Comparison of ENCODE assay signal across 8 cellular contexts in genomic region chr19:39498262-39499081, GRCh38. TPM values are rescaled to one million over a fixed set of nuclear protein-coding genes. Genes with fewer than 3 reads are reported as not detected.
A peak's percentile ranks its signal among the peaks of the same experiment; 100 is the strongest.
DNase-seq lines count a peak whose midpoint lies in the region; ATAC-seq and TF ChIP-seq lines count a peak whose summit lies in the region.

DLL3 (plus strand) TSS chr19:39498947; CDS start chr19:39498975, 28 bp downstream.

- intact Hi-C loops in OCI-LY7 (cut with micrococcal nuclease; ENCODE audit: unreplicated experiment): loop anchor here (2.0 kb wide), 1 partner anchor 34 kb away; the partner anchor contains the start of gene EID2B

- H3K4me1 ChIP-seq in OCI-LY7 (ENCODE audit: insufficient read depth, low read length, poor library complexity, severe bottlenecking) (peaks cover 32% of the 10 kb centered on the region), duodenal mucosa (ENCODE audit: control insufficient read depth in 1 of 2, insufficient read depth in 2 of 2, low read length in 2 of 2) (peaks cover 0 to 17% of the 10 kb centered on the region in 2 donors)

- no TSS peak for BruUV-seq in OCI-LY7 (replicated peaks; lab: Mats Ljungman, UMichigan)

- peaks cover 20 to 31% of the 10 kb centered on the region in 2 donors for H3K27me3 ChIP-seq in duodenal mucosa (ENCODE audit: control insufficient read depth in 1 of 2, insufficient read depth in 2 of 2, low read length in 2 of 2)
- H3K27me3 ChIP-seq in MG63: peaks cover 41% of the 10 kb centered on the region

- H3K27ac ChIP-seq in OCI-LY7 (ENCODE audit: low read depth, low read length, poor library complexity, severe bottlenecking) (peak within 1 kb of the TSS; percentile 67), duodenal mucosa (ENCODE audit: low read depth, low read length) (no peak within 1 kb of the TSS)

- peak within 1 kb of the TSS; percentile 5 for H3K4me3 ChIP-seq in AG09309 (ENCODE audit: control insufficient read depth, low read depth, low read length)
- H3K4me3 ChIP-seq in OCI-LY7 (ENCODE audit: low read depth, low read length, poor library complexity, severe bottlenecking): peak within 1 kb of the TSS; percentile 69
- peak within 1 kb of the TSS; percentile 25 to 30 for H3K4me3 ChIP-seq in duodenal mucosa (ENCODE audit: low read depth in 1 of 2, low read length in 2 of 2)
- H3K4me3 ChIP-seq in retinal pigment epithelial cell (ENCODE audit: low read length): peak within 1 kb of the TSS; percentile 20
- no peak within 1 kb of the TSS for H3K4me3 ChIP-seq in MG63

- DNase-seq in AG09309 (ENCODE audit: low read depth) (no peak), HT-29 (ENCODE audit: low spot score) (peak; percentile 47), OCI-LY7 (ENCODE audit: low spot score) (peak; percentile 66), retinal pigment epithelial cell (ENCODE audit: low read depth) (no peak), NK-92 (lab: John Stamatoyannopoulos, UW; ENCODE audit: unreplicated experiment) (no peak), MG63 (no peak)

- POLR2A ChIA-PET in OCI-LY7 (lab: Charles Lee): interaction anchor here (0.7 kb wide), 2 partner anchors 59 to 158 kb away, joined by 3 to 4 read pairs; no protein-coding TSS in a partner anchor

- no peak for TF ChIP-seq CTCF in AG09309 (IDR thresholded peaks at IDR 0.05; ENCODE audit: control insufficient read depth, insufficient read depth, low read depth, low read length, missing control alignments)
- TF ChIP-seq CTCF in OCI-LY7 (conservative IDR thresholded peaks at IDR 0.05; ENCODE audit: low read length): no peak
- TF ChIP-seq CTCF in retinal pigment epithelial cell (conservative IDR thresholded peaks at IDR 0.05; ENCODE audit: low read depth, low read length): no peak

- H3K4me2 ChIP-seq in OCI-LY7 (ENCODE audit: low read length): peak within 1 kb of the TSS; percentile 66

- no peaks in the 10 kb centered on the region for H3K9me2 ChIP-seq in OCI-LY7 (ENCODE audit: insufficient read depth, low read length)

- H4K20me1 ChIP-seq in OCI-LY7 (ENCODE audit: insufficient read depth, low read length): no peaks in the 10 kb centered on the region

- H3K36me3 ChIP-seq in OCI-LY7 (ENCODE audit: insufficient read depth, low read length) (no peaks in the 10 kb centered on the region), duodenal mucosa (ENCODE audit: control insufficient read depth in 1 of 2, insufficient read depth in 2 of 2, low read length in 2 of 2) (no peaks in the 10 kb centered on the region), MG63 (no peaks in the 10 kb centered on the region)

- no peak for ATAC-seq in GM21619 (IDR thresholded peaks at IDR 0.05; ENCODE audit: unreplicated experiment)

- no peaks in the 10 kb centered on the region for H3K79me2 ChIP-seq in OCI-LY7 (ENCODE audit: insufficient read depth, low read depth, low read length)

- CTCF ChIA-PET in OCI-LY7 (lab: Charles Lee; ENCODE audit: unreplicated experiment): interaction anchor here (0.5 to 1.8 kb wide), 4 partner anchors 18 to 58 kb away, joined by 3 to 13 read pairs (median 8); partner anchors contain the start of gene TIMM50

- peak within 1 kb of the TSS; percentile 81 for H2AFZ ChIP-seq in OCI-LY7 (ENCODE audit: low read length)

- no peaks in the 10 kb centered on the region for H3K9me3 ChIP-seq in OCI-LY7 (ENCODE audit: low read length)
- no peaks in the 10 kb centered on the region for H3K9me3 ChIP-seq in duodenal mucosa (ENCODE audit: control insufficient read depth in 1 of 2, low read length in 2 of 2)
- no peaks in the 10 kb centered on the region for H3K9me3 ChIP-seq in MG63

- H3K9ac ChIP-seq in duodenal mucosa (ENCODE audit: low read depth in 1 of 2, low read length in 2 of 2): no peak within 1 kb of the TSS

RNA-seq across cellular contexts. Expression of gene DLL3, which starts in this region (rescaled TPM):
- 0.15 TPM in 1 of 2 replicates, not detected in the other for total RNA-seq in HT-29 (2014; rRNA removed; shearing (Covaris generic))
- 3.4 and 4.4 TPM in 2 replicates for total RNA-seq in OCI-LY7 (2014; rRNA removed; shearing (Covaris generic))
- total RNA-seq in OCI-LY7 (2022): 3.2 and 4.4 TPM in 2 replicates
- total RNA-seq in MG63 (2014; rRNA removed; shearing (Covaris generic); ENCODE audit: low replicate concordance): 1.7 and 5.6 TPM in 2 replicates

Comparison
In these comparisons a context has a peak if more than half of its experiments do, and no peak if none do; other contexts are left out.
1. Peak in DNase-seq in HT-29; RNA of the gene not detected or under 1 TPM.